2 cellular contexts compared by ENCODE assay signal in genomic region chr12:54411398-54412241, GRCh38.
TF ChIP-seq lines count a peak whose summit lies in the region.

No MANE protein-coding gene starts in this region.

TF ChIP-seq in SK-N-SH, 30 proteins besides CTCF, POLR2A, EP300 and RAD21:
- TF ChIP-seq USF2 (IDR thresholded peaks at IDR 0.05; ENCODE audit: borderline replicate concordance, low read depth, low read length), result peak; percentile 47
- no peak for TF ChIP-seq NRF1 (IDR thresholded peaks at IDR 0.05; ENCODE audit: low read depth, low read length)
- no peak for TF ChIP-seq IRF3 (IDR thresholded peaks at IDR 0.05; ENCODE audit: low read depth, low read length)
- TF ChIP-seq TCF12 (IDR thresholded peaks at IDR 0.05), result peak; percentile 90
- peak; percentile 90 for TF ChIP-seq USF1 (IDR thresholded peaks at IDR 0.05; ENCODE audit: borderline replicate concordance, low read depth)
- TF ChIP-seq TEAD4 (IDR thresholded peaks at IDR 0.05; ENCODE audit: borderline replicate concordance, insufficient read depth), result no peak
- peak; percentile 48; the same call in 1 of the 2 replicates for TF ChIP-seq REST (IDR thresholded peaks at IDR 0.05; ENCODE audit: low read depth, low read length)
- TF ChIP-seq SIN3A (IDR thresholded peaks at IDR 0.05; ENCODE audit: borderline replicate concordance, low read depth, low read length), result peak; percentile 76; the same call in 1 of the 2 replicates
- peak; percentile 86 for TF ChIP-seq FOSL2 (IDR thresholded peaks at IDR 0.05; ENCODE audit: borderline replicate concordance, low read depth)
- TF ChIP-seq MAX (IDR thresholded peaks at IDR 0.05; ENCODE audit: low read depth), result peak; percentile 87
- TF ChIP-seq PBX3 (IDR thresholded peaks at IDR 0.05), result peak; percentile 77
- TF ChIP-seq TAF1 (IDR thresholded peaks at IDR 0.05; ENCODE audit: borderline replicate concordance, low read depth, low read length), result peak; percentile 14; the same call in 1 of the 2 replicates
- peak; percentile 62 for TF ChIP-seq JUND (IDR thresholded peaks at IDR 0.05)
- TF ChIP-seq ELF1 (IDR thresholded peaks at IDR 0.05), result no peak

TF ChIP-seq in K562, 482 proteins besides CTCF, POLR2A, EP300 and RAD21:
- TF ChIP-seq USF2 (CRISPR knock-in tag; IDR thresholded peaks at IDR 0.05), result peak; percentile 86
- no peak for TF ChIP-seq C11orf30 (IDR thresholded peaks at IDR 0.05; ENCODE audit: low read depth)
- TF ChIP-seq CHCHD3 (CRISPR knock-in tag; IDR thresholded peaks at IDR 0.05), result no peak
- no peak for TF ChIP-seq MEIS2 (IDR thresholded peaks at IDR 0.05; ENCODE audit: partially characterized antibody)
- TF ChIP-seq MAFK (IDR thresholded peaks at IDR 0.05; ENCODE audit: low read length), result no peak
- no peak for TF ChIP-seq TAL1 (IDR thresholded peaks at IDR 0.05)
- TF ChIP-seq E2F6 (IDR thresholded peaks at IDR 0.05; ENCODE audit: borderline replicate concordance in 1 of 2, extremely low read depth in 1 of 2, insufficient read depth in 1 of 2, insufficient read length in 1 of 2, low read depth in 1 of 2, low read length in 1 of 2, poor library complexity in 1 of 2, severe bottlenecking in 1 of 2), result peak in 1 of 2 experiments; percentile 10
- no peak for TF ChIP-seq ASH1L (IDR thresholded peaks at IDR 0.05; ENCODE audit: borderline replicate concordance, low read depth, partially characterized antibody)
- no peak for TF ChIP-seq KAT7 (CRISPR knock-in tag; IDR thresholded peaks at IDR 0.05; ENCODE audit: borderline replicate concordance)
- no peak for TF ChIP-seq CREB3L1 (IDR thresholded peaks at IDR 0.05; ENCODE audit: borderline replicate concordance, low read depth)
- no peak for TF ChIP-seq SIN3A (IDR thresholded peaks at IDR 0.05; ENCODE audit: borderline replicate concordance in 2 of 2, control insufficient read depth in 1 of 2, low read depth in 2 of 2, low read length in 2 of 2)
- TF ChIP-seq SUPT5H (IDR thresholded peaks at IDR 0.05), result no peak
- no peak for TF ChIP-seq PREB (CRISPR knock-in tag; IDR thresholded peaks at IDR 0.05)
- peak; percentile 39; the same call in 1 of the 2 replicates for TF ChIP-seq USF1 (CRISPR knock-in tag; IDR thresholded peaks at IDR 0.05)
- TF ChIP-seq LEF1 (IDR thresholded peaks at IDR 0.05), result no peak
- no peak for TF ChIP-seq PHF21A (IDR thresholded peaks at IDR 0.05; ENCODE audit: borderline replicate concordance, low read depth)
- TF ChIP-seq SIN3B (IDR thresholded peaks at IDR 0.05; ENCODE audit: low read depth), result no peak
- TF ChIP-seq CBFA2T2 (conservative IDR thresholded peaks at IDR 0.05), result peak; percentile 35; the same call in 1 of the 2 replicates
- TF ChIP-seq STAT5A (IDR thresholded peaks at IDR 0.05; ENCODE audit: borderline replicate concordance, low read length), result no peak
- no peak for TF ChIP-seq BDP1 (IDR thresholded peaks at IDR 0.05; ENCODE audit: insufficient read depth, insufficient read length)
- peak; percentile 82 for TF ChIP-seq RAD51 (IDR thresholded peaks at IDR 0.05; ENCODE audit: borderline replicate concordance, low read depth)
- no peak for TF ChIP-seq ZNF316 (IDR thresholded peaks at IDR 0.05)
- no peak for TF ChIP-seq ZNF740 (CRISPR knock-in tag; IDR thresholded peaks at IDR 0.05)
- TF ChIP-seq ZNF740 (tag; IDR thresholded peaks at IDR 0.05), result no peak
- no peak for TF ChIP-seq THRB (CRISPR knock-in tag; conservative IDR thresholded peaks at IDR 0.05)
- TF ChIP-seq ATF3 (IDR thresholded peaks at IDR 0.05), result no peak
- no peak for TF ChIP-seq ATF3 (CRISPR knock-in tag; conservative IDR thresholded peaks at IDR 0.05)
- TF ChIP-seq PBX2 (CRISPR knock-in tag; IDR thresholded peaks at IDR 0.05; ENCODE audit: low read depth), result no peak
- no peak for TF ChIP-seq PBX2 (tag; conservative IDR thresholded peaks at IDR 0.05; ENCODE audit: low read depth)
- no peak for TF ChIP-seq SMARCA4 (IDR thresholded peaks at IDR 0.05)
- TF ChIP-seq NCOA1 (IDR thresholded peaks at IDR 0.05; ENCODE audit: low read depth), result no peak
- no peak for TF ChIP-seq SNIP1 (IDR thresholded peaks at IDR 0.05; ENCODE audit: low read depth)
- no peak for TF ChIP-seq ZNF133 (CRISPR knock-in tag; IDR thresholded peaks at IDR 0.05)
- no peak for TF ChIP-seq ZNF263 (CRISPR knock-in tag; IDR thresholded peaks at IDR 0.05; ENCODE audit: borderline replicate concordance)
- no peak for TF ChIP-seq CBX8 (IDR thresholded peaks at IDR 0.05; ENCODE audit: borderline replicate concordance, extremely low read depth, low read depth, low read length, poor library complexity, severe bottlenecking)
- no peak for TF ChIP-seq CHD1 (IDR thresholded peaks at IDR 0.05; ENCODE audit: low read length)
- no peak for TF ChIP-seq ZNF184 (CRISPR knock-in tag; IDR thresholded peaks at IDR 0.05)
- no peak for TF ChIP-seq CUX1 (CRISPR knock-in tag; IDR thresholded peaks at IDR 0.05)
- no peak for TF ChIP-seq SP2 (IDR thresholded peaks at IDR 0.05; ENCODE audit: extremely low read depth, low read depth, low read length, poor library complexity, severe bottlenecking)
